Comparison of ENCODE assay signal across 16 cellular contexts in the genomic region with DNA sequence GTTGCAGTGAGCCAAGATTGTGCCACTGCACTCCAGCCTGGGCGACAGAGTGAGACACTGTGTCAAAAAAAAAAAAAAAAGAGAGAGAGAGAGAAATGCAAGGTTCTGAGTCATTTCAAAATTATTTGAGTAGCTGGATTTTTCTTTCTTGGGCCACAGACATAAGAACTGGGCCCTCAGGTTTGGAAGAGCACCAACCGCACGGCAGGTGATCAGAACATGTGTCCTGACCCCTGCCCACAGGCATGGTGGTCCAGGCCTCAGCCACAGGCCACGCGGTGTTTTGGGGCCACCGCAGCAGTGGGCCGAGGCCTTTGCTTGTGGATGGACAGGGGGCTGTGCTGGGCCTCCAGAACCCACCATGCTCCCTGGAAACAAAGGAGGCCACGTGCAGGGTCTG.
DNase-seq lines count a peak whose midpoint lies in the region; ATAC-seq and TF ChIP-seq lines count a peak whose summit lies in the region.
"Had no signal": no experiment of that assay in that cellular context is flagged by ENCODE, and none has a peak within 500 bp of the region (broad histone marks: within the 10 kb centered on the region; RNA-seq: fewer than 3 reads in every experiment).

No MANE protein-coding gene starts in this region.

- POLR2A ChIA-PET in SK-N-SH (lab: Yijun Ruan, JAX), result interaction anchor here (1.8 kb wide), 1 partner anchor 69 kb away, joined by 9 read pairs; no protein-coding TSS in a partner anchor

- no peak overlapping the region for H2AFZ ChIP-seq in SK-N-SH (ENCODE audit: low read depth)
- H2AFZ ChIP-seq: PC-9 had no signal

- no peaks in the 10 kb centered on the region for H3K36me3 ChIP-seq in SK-N-SH (replicated peaks in 1 of 2; ENCODE audit: control insufficient read depth in 1 of 2, insufficient read depth in 2 of 2, low read length in 1 of 2)
- H3K36me3 ChIP-seq in esophagus squamous epithelium, result no peaks in the 10 kb centered on the region
- H3K36me3 ChIP-seq in ovary, result no peaks in the 10 kb centered on the region

- no peaks in the 10 kb centered on the region for H3F3A ChIP-seq in SK-N-SH (replicated peaks; ENCODE audit: insufficient read depth)

- no peaks in the 10 kb centered on the region for H3K79me2 ChIP-seq in SK-N-SH (ENCODE audit: insufficient read depth)

- TF ChIP-seq EP300 in SK-N-SH (IDR thresholded peaks at IDR 0.05; ENCODE audit: borderline replicate concordance in 1 of 2, low read depth in 1 of 2, low read length in 1 of 2) (no peak), ovary (IDR thresholded peaks at IDR 0.05) (no peak)

- peak; percentile 54 for DNase-seq in EL
- no peak for DNase-seq in SK-N-SH
- no peak for DNase-seq in esophagus squamous epithelium (lab: John Stamatoyannopoulos, UW)
- DNase-seq in ovary, result no peak
- no peak for DNase-seq in D341Med (ENCODE audit: low spot score)
- DNase-seq in stimulated activated CD8-positive, alpha-beta memory T cell treated with anti-CD3 and anti-CD28 coated beads, Interleukin-4, amount 100 ng/mL, for 48 hours, result no peak
- DNase-seq in activated CD8-positive, alpha-beta memory T cell treated with anti-CD3 and anti-CD28 coated beads, Interleukin-2, amount 50 U/mL, for 48 hours, result no peak
- DNase-seq: activated CD4-positive, alpha-beta T cell treated with anti-CD3 and anti-CD28 coated beads, Interleukin-2, amount 10 ng/mL, durations not matched to agents 7 days and 5 days; central memory CD4-positive, alpha-beta T cell; H7; stimulated activated naive CD8-positive, alpha-beta T cell treated with anti-CD3 and anti-CD28 coated beads, Interleukin-15, Interleukin-2, amounts not matched to agents 100 U/mL and 50 U/mL, for 24 hours; T-cell had no signal

- ATAC-seq in GM21825 (IDR thresholded peaks at IDR 0.05; ENCODE audit: unreplicated experiment), result no peak
- ATAC-seq: activated T-helper 17 cell treated with anti-CD3 and anti-CD28 coated beads, Interleukin-2, amount 50 U/mL, for 72 hours; stimulated activated naive CD8-positive, alpha-beta T cell treated with anti-CD3 and anti-CD28 coated beads, Interleukin-15, Interleukin-2, amounts not matched to agents 100 U/mL and 50 U/mL, for 24 hours; T-cell had no signal

- intact Hi-C loops in esophagus squamous epithelium (cut with DNase I) (no loop called here), ovary (cut with DNase I) (loop anchor here in 1 of 4 donors (5.0 kb wide), 1 partner anchor 121 kb away; no protein-coding TSS in a partner anchor)

- no peaks in the 10 kb centered on the region for H3K9me2 ChIP-seq in SK-N-SH

- peaks cover 20 to 33% of the 10 kb centered on the region in 2 experiments; a peak in 3 of 4 replicates for H3K4me1 ChIP-seq in SK-N-SH (ENCODE audit: control insufficient read depth in 1 of 2, insufficient read depth in 2 of 2, low read depth in 1 of 2, low read length in 1 of 2)
- H3K4me1 ChIP-seq in esophagus squamous epithelium, result peaks cover 28 to 60% (median 36%) of the 10 kb centered on the region in 3 donors
- peaks cover 20% of the 10 kb centered on the region for H3K4me1 ChIP-seq in ovary (ENCODE audit: insufficient read depth)

- CTCF ChIA-PET in SK-N-SH (lab: Yijun Ruan, JAX), result interaction anchor here (0.7 to 3.6 kb wide), 9 partner anchors 12 to 235 kb away, joined by 3 to 21 read pairs (median 4); no protein-coding TSS in a partner anchor

- no peaks in the 10 kb centered on the region for H4K20me1 ChIP-seq in SK-N-SH (ENCODE audit: insufficient read depth)

- H3K27me3 ChIP-seq in SK-N-SH (ENCODE audit: insufficient read depth) (no peaks in the 10 kb centered on the region), esophagus squamous epithelium (no peaks in the 10 kb centered on the region), ovary (no peaks in the 10 kb centered on the region)

- 64% methylated on average over 5 of the region's 8 CpGs for WGBS in SK-N-SH (ENCODE audit: low lambda C conversion rate)
- WGBS in esophagus squamous epithelium, 2 donors, result 74 to 77% methylated on average over 7 of the region's 8 CpGs
- WGBS in ovary, 3 donors, result 70 to 80% (median 78%) methylated on average over 8 of the region's 8 CpGs

- no peak overlapping the region for H3K9ac ChIP-seq in SK-N-SH

- no peak for TF ChIP-seq CTCF in SK-N-SH (IDR thresholded peaks at IDR 0.05)
- TF ChIP-seq CTCF in esophagus squamous epithelium (IDR thresholded peaks at IDR 0.05), result no peak
- TF ChIP-seq CTCF in ovary (IDR thresholded peaks at IDR 0.05), result no peak

- TF ChIP-seq POLR2A in esophagus squamous epithelium (IDR thresholded peaks at IDR 0.05), result no peak
- no peak for TF ChIP-seq POLR2A in ovary (IDR thresholded peaks at IDR 0.05)

- H3K27ac ChIP-seq in SK-N-SH (ENCODE audit: low read depth in 2 of 2, low read length in 1 of 2) (peak overlapping the region in 1 of 2 experiments; percentile 0; a peak in 1 of 4 replicates), esophagus squamous epithelium (peak overlapping the region in 3 of 4 donors; percentile 33 to 69 (median 63)), ovary (peak overlapping the region; percentile 16 to 57)
- H3K27ac ChIP-seq: C4-2B, PC-9 had no signal

- peak overlapping the region; percentile 68 for H3K4me2 ChIP-seq in SK-N-SH
- H3K4me2 ChIP-seq: PC-9 had no signal

- H3K4me3 ChIP-seq in SK-N-SH (ENCODE audit: low read depth in 2 of 2, low read length in 1 of 2), result no peak overlapping the region
- H3K4me3 ChIP-seq in esophagus squamous epithelium, result no peak overlapping the region
- no peak overlapping the region for H3K4me3 ChIP-seq in ovary
- H3K4me3 ChIP-seq: PC-9 had no signal

- no peak for TF ChIP-seq RAD21 in SK-N-SH (IDR thresholded peaks at IDR 0.05; ENCODE audit: low read length)

- no peaks in the 10 kb centered on the region for H3K9me3 ChIP-seq in SK-N-SH
- H3K9me3 ChIP-seq in esophagus squamous epithelium, result peaks cover 0 to 8% (median 0%) of the 10 kb centered on the region in 3 donors
- H3K9me3 ChIP-seq in ovary, result no peaks in the 10 kb centered on the region

TF ChIP-seq in SK-N-SH, 30 proteins besides CTCF, POLR2A, EP300 and RAD21:
- peak; percentile 46; the same call in 1 of the 2 replicates for TF ChIP-seq FOSL2 (IDR thresholded peaks at IDR 0.05; ENCODE audit: borderline replicate concordance, low read depth)
- no peak for TF ChIP-seq RXRA (IDR thresholded peaks at IDR 0.05; ENCODE audit: borderline replicate concordance, low read depth)
- TF ChIP-seq, protein P1, sequence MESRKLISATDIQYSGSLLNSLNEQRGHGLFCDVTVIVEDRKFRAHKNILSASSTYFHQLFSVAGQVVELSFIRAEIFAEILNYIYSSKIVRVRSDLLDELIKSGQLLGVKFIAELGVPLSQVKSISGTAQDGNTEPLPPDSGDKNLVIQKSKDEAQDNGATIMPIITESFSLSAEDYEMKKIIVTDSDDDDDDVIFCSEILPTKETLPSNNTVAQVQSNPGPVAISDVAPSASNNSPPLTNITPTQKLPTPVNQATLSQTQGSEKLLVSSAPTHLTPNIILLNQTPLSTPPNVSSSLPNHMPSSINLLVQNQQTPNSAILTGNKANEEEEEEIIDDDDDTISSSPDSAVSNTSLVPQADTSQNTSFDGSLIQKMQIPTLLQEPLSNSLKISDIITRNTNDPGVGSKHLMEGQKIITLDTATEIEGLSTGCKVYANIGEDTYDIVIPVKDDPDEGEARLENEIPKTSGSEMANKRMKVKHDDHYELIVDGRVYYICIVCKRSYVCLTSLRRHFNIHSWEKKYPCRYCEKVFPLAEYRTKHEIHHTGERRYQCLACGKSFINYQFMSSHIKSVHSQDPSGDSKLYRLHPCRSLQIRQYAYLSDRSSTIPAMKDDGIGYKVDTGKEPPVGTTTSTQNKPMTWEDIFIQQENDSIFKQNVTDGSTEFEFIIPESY (IDR thresholded peaks at IDR 0.05; ENCODE audit: borderline replicate concordance, low read depth), result no peak
- 0 out of 2 replicates have a peak, but pooled peaks have one; percentile 16 for TF ChIP-seq NFIC (IDR thresholded peaks at IDR 0.05; ENCODE audit: borderline replicate concordance)
- peak; percentile 57 for TF ChIP-seq JUND (IDR thresholded peaks at IDR 0.05)
- TF ChIP-seq TEAD4 (IDR thresholded peaks at IDR 0.05; ENCODE audit: borderline replicate concordance, insufficient read depth), result no peak
- no peak for TF ChIP-seq GABPA (IDR thresholded peaks at IDR 0.05; ENCODE audit: low read depth)
- no peak for TF ChIP-seq FOXM1 (IDR thresholded peaks at IDR 0.05; ENCODE audit: low read depth)
